ENCODE assay signal across 9 cellular contexts in genomic region chr5:96880402-96881164, GRCh38. TPM values are rescaled to one million over a fixed set of nuclear protein-coding genes. Genes with fewer than 3 reads are reported as not detected.
A peak's percentile ranks its signal among the peaks of the same experiment; 100 is the strongest.
DNase-seq lines count a peak whose midpoint lies in the region; ATAC-seq and TF ChIP-seq lines count a peak whose summit lies in the region.
"Had no signal": no experiment of that assay in that cellular context is flagged by ENCODE, and none has a peak within 500 bp of the region (broad histone marks: within the 10 kb centered on the region; RNA-seq: fewer than 3 reads in every experiment).

No MANE protein-coding gene starts in this region.

- peaks cover 72% of the 10 kb centered on the region for H3K4me1 Mint-ChIP-seq in activated CD8-positive, alpha-beta memory T cell treated with anti-CD3 and anti-CD28 coated beads, Interleukin-2, amount 10 ng/mL, durations not matched to agents 7 days and 5 days
- peaks cover 32% of the 10 kb centered on the region for H3K4me1 Mint-ChIP-seq in endothelial cell (ENCODE audit: unreplicated experiment)
- peaks cover 68% of the 10 kb centered on the region for H3K4me1 Mint-ChIP-seq in stimulated activated naive CD8-positive, alpha-beta T cell treated with anti-CD3 and anti-CD28 coated beads, Interleukin-15, amount 100 ng/mL, for 72 hours

- H3K27me3 Mint-ChIP-seq in activated CD8-positive, alpha-beta memory T cell treated with anti-CD3 and anti-CD28 coated beads, Interleukin-2, amount 10 ng/mL, durations not matched to agents 7 days and 5 days: no peaks in the 10 kb centered on the region
- H3K27me3 Mint-ChIP-seq in endothelial cell (ENCODE audit: unreplicated experiment): no peaks in the 10 kb centered on the region
- H3K27me3 Mint-ChIP-seq in stimulated activated naive CD8-positive, alpha-beta T cell treated with anti-CD3 and anti-CD28 coated beads, Interleukin-15, amount 100 ng/mL, for 72 hours: no peaks in the 10 kb centered on the region

- CTCF ChIA-PET in activated CD8-positive, alpha-beta memory T cell treated with anti-CD3 and anti-CD28 coated beads, Interleukin-2, amount 10 ng/mL, durations not matched to agents 7 days and 5 days (lab: Charles Lee): interaction anchor here (2.2 to 2.4 kb wide), 2 partner anchors 9 to 11 kb away, joined by 5 to 9 read pairs; no protein-coding TSS in a partner anchor

- WGBS in esophagus muscularis mucosa: 86% methylated on average over 4 of the region's 4 CpGs

- no peaks in the 10 kb centered on the region for H3K9me3 Mint-ChIP-seq in activated CD8-positive, alpha-beta memory T cell treated with anti-CD3 and anti-CD28 coated beads, Interleukin-2, amount 10 ng/mL, durations not matched to agents 7 days and 5 days (ENCODE audit: low read depth)
- no peaks in the 10 kb centered on the region for H3K9me3 Mint-ChIP-seq in endothelial cell (ENCODE audit: unreplicated experiment)
- no peaks in the 10 kb centered on the region for H3K9me3 Mint-ChIP-seq in stimulated activated naive CD8-positive, alpha-beta T cell treated with anti-CD3 and anti-CD28 coated beads, Interleukin-15, amount 100 ng/mL, for 72 hours

- no peak for TF ChIP-seq POLR2A in Peyer's patch (IDR thresholded peaks at IDR 0.05)
- TF ChIP-seq POLR2A in esophagus muscularis mucosa (IDR thresholded peaks at IDR 0.05; ENCODE audit: low read depth): no peak

- DNase-seq in activated CD8-positive, alpha-beta memory T cell treated with anti-CD3 and anti-CD28 coated beads, Interleukin-2, amount 10 ng/mL, durations not matched to agents 7 days and 5 days: no peak
- DNase-seq in activated CD8-positive, alpha-beta memory T cell treated with anti-CD3 and anti-CD28 coated beads for 24 hours: no peak
- no peak for DNase-seq in Peyer's patch
- no peak for DNase-seq in endothelial cell (ENCODE audit: low spot score)
- no peak for DNase-seq in stimulated activated naive CD8-positive, alpha-beta T cell treated with anti-CD3 and anti-CD28 coated beads, Interleukin-15, amount 100 ng/mL, for 72 hours
- DNase-seq in esophagus muscularis mucosa (ENCODE audit: extremely low spot score): no peak

- H3K27ac Mint-ChIP-seq in activated CD8-positive, alpha-beta memory T cell treated with anti-CD3 and anti-CD28 coated beads, Interleukin-2, amount 10 ng/mL, durations not matched to agents 7 days and 5 days: peak overlapping the region; percentile 61
- peak overlapping the region; percentile 44 for H3K27ac Mint-ChIP-seq in endothelial cell (ENCODE audit: unreplicated experiment)
- H3K27ac Mint-ChIP-seq in stimulated activated naive CD8-positive, alpha-beta T cell treated with anti-CD3 and anti-CD28 coated beads, Interleukin-15, amount 100 ng/mL, for 72 hours: peak overlapping the region; percentile 4 to 16

- peak overlapping the region in 1 of 4 donors; percentile 18 for H3K4me3 ChIP-seq in Peyer's patch
- no peak overlapping the region for H3K4me3 ChIP-seq in esophagus muscularis mucosa
- H3K4me3 ChIP-seq: skin epidermis had no signal

- peaks cover 63% of the 10 kb centered on the region for H3K36me3 Mint-ChIP-seq in activated CD8-positive, alpha-beta memory T cell treated with anti-CD3 and anti-CD28 coated beads, Interleukin-2, amount 10 ng/mL, durations not matched to agents 7 days and 5 days
- H3K36me3 Mint-ChIP-seq in endothelial cell (ENCODE audit: low read depth, unreplicated experiment): no peaks in the 10 kb centered on the region

- H3K4me1 ChIP-seq in Peyer's patch: peaks cover 0 to 48% (median 11%) of the 10 kb centered on the region in 4 donors
- peaks cover 7 to 33% (median 29%) of the 10 kb centered on the region in 4 donors for H3K4me1 ChIP-seq in esophagus muscularis mucosa

- TF ChIP-seq CTCF in Peyer's patch (IDR thresholded peaks at IDR 0.05): no peak
- no peak for TF ChIP-seq CTCF in endothelial cell (IDR thresholded peaks at IDR 0.05; ENCODE audit: unreplicated experiment)
- no peak for TF ChIP-seq CTCF in esophagus muscularis mucosa (IDR thresholded peaks at IDR 0.05)

- no peaks in the 10 kb centered on the region for H3K9me3 ChIP-seq in Peyer's patch
- no peaks in the 10 kb centered on the region for H3K9me3 ChIP-seq in esophagus muscularis mucosa

- intact Hi-C loops in esophagus muscularis mucosa (cut with DNase I): no loop called here

- H3K27ac ChIP-seq in Peyer's patch: peak overlapping the region in 3 of 4 donors; percentile 9 to 60 (median 40)
- no peak overlapping the region for H3K27ac ChIP-seq in esophagus muscularis mucosa (replicated peaks in 1 of 4)

- ATAC-seq in activated CD8-positive, alpha-beta memory T cell treated with anti-CD3 and anti-CD28 coated beads, Interleukin-2, amount 10 ng/mL, durations not matched to agents 7 days and 5 days: no peak
- ATAC-seq in stimulated activated naive CD8-positive, alpha-beta T cell treated with anti-CD3 and anti-CD28 coated beads, Interleukin-15, amount 100 ng/mL, for 72 hours: no peak
- ATAC-seq in HG02938 (IDR thresholded peaks at IDR 0.05; ENCODE audit: unreplicated experiment) (no peak), HG03139 (IDR thresholded peaks at IDR 0.05; ENCODE audit: unreplicated experiment) (no peak)

- H3K27me3 ChIP-seq in Peyer's patch (no peaks in the 10 kb centered on the region), esophagus muscularis mucosa (no peaks in the 10 kb centered on the region)

- peaks cover 0 to 38% (median 0%) of the 10 kb centered on the region in 3 donors for H3K36me3 ChIP-seq in Peyer's patch
- peaks cover 0 to 8% (median 0%) of the 10 kb centered on the region in 4 donors for H3K36me3 ChIP-seq in esophagus muscularis mucosa

- H3K4me3 Mint-ChIP-seq in activated CD8-positive, alpha-beta memory T cell treated with anti-CD3 and anti-CD28 coated beads, Interleukin-2, amount 10 ng/mL, durations not matched to agents 7 days and 5 days: peak overlapping the region; percentile 42
- H3K4me3 Mint-ChIP-seq in endothelial cell (ENCODE audit: unreplicated experiment): no peak overlapping the region
- H3K4me3 Mint-ChIP-seq in stimulated activated naive CD8-positive, alpha-beta T cell treated with anti-CD3 and anti-CD28 coated beads, Interleukin-15, amount 100 ng/mL, for 72 hours: peak overlapping the region; percentile 49 to 78

- no peak for TF ChIP-seq EP300 in esophagus muscularis mucosa (IDR thresholded peaks at IDR 0.05)

RNA-seq across cellular contexts. Expression of gene ERAP2, which starts 4.3 kb away (rescaled TPM):
- 100 to 1,000 TPM in 1 of 2 experiments, 10 to 100 TPM in 1; 89.3 to 105 TPM for total RNA-seq in activated CD8-positive, alpha-beta memory T cell treated with anti-CD3 and anti-CD28 coated beads, Interleukin-2, amount 10 ng/mL, durations not matched to agents 7 days and 5 days
- total RNA-seq in Peyer's patch (10 to 100 TPM; 50.3 to 82.8 (median 70.8) TPM), endothelial cell (ENCODE audit: unreplicated experiment) (0.08 TPM), esophagus muscularis mucosa (10 to 100 TPM in 1 of 4 donors, 1 to 10 TPM in 3; 6.6 to 12.3 (median 7.3) TPM)

RNA-seq across cellular contexts. Expression of gene LNPEP, which starts 55.3 kb away (rescaled TPM):
- total RNA-seq in activated CD8-positive, alpha-beta memory T cell treated with anti-CD3 and anti-CD28 coated beads, Interleukin-2, amount 10 ng/mL, durations not matched to agents 7 days and 5 days: 10 to 100 TPM; 67.4 to 80.4 TPM
- total RNA-seq in Peyer's patch (10 to 100 TPM; 28.9 to 64.4 (median 38.5) TPM), endothelial cell (ENCODE audit: unreplicated experiment) (13.2 TPM), esophagus muscularis mucosa (10 to 100 TPM; 55.2 to 80.2 (median 65.6) TPM)

Comparison
In these comparisons a context has a peak if more than half of its experiments do, and no peak if none do; other contexts are left out.
1. H3K27ac Mint-ChIP-seq: peak in every context shown above with its lines; median percentile 61 in activated CD8-positive, alpha-beta memory T cell treated with anti-CD3 and anti-CD28 coated beads, Interleukin-2, amount 10 ng/mL, durations not matched to agents 7 days and 5 days; 44 in endothelial cell; 10 in stimulated activated naive CD8-positive, alpha-beta T cell treated with anti-CD3 and anti-CD28 coated beads, Interleukin-15, amount 100 ng/mL, for 72 hours.
2. H3K27ac ChIP-seq: peak in Peyer's patch (3 of 4); none in esophagus muscularis mucosa (0 of 4).